1 cellular context compared by ENCODE assay signal in the genomic region with DNA sequence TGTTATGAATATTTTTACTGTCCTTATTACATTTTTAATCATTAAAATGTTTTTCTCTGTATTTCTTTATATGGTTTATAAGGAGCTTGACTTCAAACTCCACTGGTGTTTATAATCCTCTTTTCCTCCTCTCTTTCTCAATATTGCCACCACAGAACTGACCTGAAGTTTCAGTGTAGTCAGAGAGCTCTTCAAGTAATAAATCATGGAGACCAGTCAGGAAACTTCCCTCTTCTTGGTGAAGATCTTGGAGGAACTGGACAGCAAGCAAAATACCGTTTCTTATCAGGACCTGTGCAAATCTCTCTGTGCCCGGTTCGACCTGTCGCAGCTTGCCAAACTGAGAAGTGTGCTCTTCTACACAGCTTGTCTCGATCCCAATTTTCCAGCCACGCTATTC.
TF ChIP-seq lines count a peak whose summit lies in the region.

No MANE protein-coding gene starts in this region.

TF ChIP-seq in K562, 482 proteins besides CTCF, POLR2A, EP300 and RAD21 (continued from another document):
- TF ChIP-seq, protein P1, sequence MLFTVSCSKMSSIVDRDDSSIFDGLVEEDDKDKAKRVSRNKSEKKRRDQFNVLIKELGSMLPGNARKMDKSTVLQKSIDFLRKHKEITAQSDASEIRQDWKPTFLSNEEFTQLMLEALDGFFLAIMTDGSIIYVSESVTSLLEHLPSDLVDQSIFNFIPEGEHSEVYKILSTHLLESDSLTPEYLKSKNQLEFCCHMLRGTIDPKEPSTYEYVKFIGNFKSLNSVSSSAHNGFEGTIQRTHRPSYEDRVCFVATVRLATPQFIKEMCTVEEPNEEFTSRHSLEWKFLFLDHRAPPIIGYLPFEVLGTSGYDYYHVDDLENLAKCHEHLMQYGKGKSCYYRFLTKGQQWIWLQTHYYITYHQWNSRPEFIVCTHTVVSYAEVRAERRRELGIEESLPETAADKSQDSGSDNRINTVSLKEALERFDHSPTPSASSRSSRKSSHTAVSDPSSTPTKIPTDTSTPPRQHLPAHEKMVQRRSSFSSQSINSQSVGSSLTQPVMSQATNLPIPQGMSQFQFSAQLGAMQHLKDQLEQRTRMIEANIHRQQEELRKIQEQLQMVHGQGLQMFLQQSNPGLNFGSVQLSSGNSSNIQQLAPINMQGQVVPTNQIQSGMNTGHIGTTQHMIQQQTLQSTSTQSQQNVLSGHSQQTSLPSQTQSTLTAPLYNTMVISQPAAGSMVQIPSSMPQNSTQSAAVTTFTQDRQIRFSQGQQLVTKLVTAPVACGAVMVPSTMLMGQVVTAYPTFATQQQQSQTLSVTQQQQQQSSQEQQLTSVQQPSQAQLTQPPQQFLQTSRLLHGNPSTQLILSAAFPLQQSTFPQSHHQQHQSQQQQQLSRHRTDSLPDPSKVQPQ (CRISPR knock-in tag; IDR thresholded peaks at IDR 0.05; ENCODE audit: borderline replicate concordance): no peak
TF ChIP-seq in K562: peak in this region for 3.
